Comparison of ENCODE assay signal across 8 cellular contexts in genomic region chr12:15590180-15590826, GRCh38.
DNase-seq lines count a peak whose midpoint lies in the region; ATAC-seq and TF ChIP-seq lines count a peak whose summit lies in the region.

No MANE protein-coding gene starts in this region.

- peak; percentile 73 for TF ChIP-seq CTCF in WERI-Rb-1 (IDR thresholded peaks at IDR 0.05; ENCODE audit: low read depth, low read length)
- TF ChIP-seq CTCF in choroid plexus epithelial cell (conservative IDR thresholded peaks at IDR 0.05; ENCODE audit: low read depth, low read length) = peak; percentile 91

- H3K27me3 ChIP-seq in WERI-Rb-1 (ENCODE audit: insufficient read depth, low read depth, severe bottlenecking) = no peaks in the 10 kb centered on the region

- peak overlapping the region; percentile 24 for H3K4me3 ChIP-seq in WERI-Rb-1 (ENCODE audit: low read depth, low read length)
- peak overlapping the region; percentile 54 for H3K4me3 ChIP-seq in choroid plexus epithelial cell (ENCODE audit: low read depth, low read length)

- peak; percentile 83 for DNase-seq in AG20443 (ENCODE audit: low spot score)
- DNase-seq in NCI-H2196 (lab: John Stamatoyannopoulos, UW; ENCODE audit: unreplicated experiment) = peak; percentile 26
- DNase-seq in WERI-Rb-1 = peak; percentile 87
- DNase-seq in choroid plexus epithelial cell (ENCODE audit: low read depth) = peak; percentile 86
- peak; percentile 78 for DNase-seq in kidney tubule cell (ENCODE audit: low spot score)
- DNase-seq in stimulated activated CD4-positive, alpha-beta T cell treated with anti-CD3 and anti-CD28 coated beads, Interleukin-2, amount 100 ng/mL, for 24 hours = peak; percentile 28 to 46

- no peaks in the 10 kb centered on the region for H3K36me3 ChIP-seq in WERI-Rb-1

- H3K27ac ChIP-seq in WERI-Rb-1 = peak overlapping the region; percentile 59

- peak; percentile 95 for ATAC-seq in GM18909 (IDR thresholded peaks at IDR 0.05; ENCODE audit: poor library complexity, unreplicated experiment)
- ATAC-seq in HG03135 (IDR thresholded peaks at IDR 0.05; ENCODE audit: unreplicated experiment) = peak; percentile 95

- no peaks in the 10 kb centered on the region for H3K9me3 ChIP-seq in WERI-Rb-1 (ENCODE audit: severe bottlenecking)

Comparison
In these comparisons a context has a peak if more than half of its experiments do, and no peak if none do; other contexts are left out.
1. Peak in every context shown above with its lines: DNase-seq, ATAC-seq, H3K4me3 ChIP-seq and H3K27ac ChIP-seq.
2. DNase-seq: peak in every context shown above with its lines; median percentile 87 in WERI-Rb-1; 86 in choroid plexus epithelial cell; 83 in AG20443; 78 in kidney tubule cell; 37 in stimulated activated CD4-positive, alpha-beta T cell treated with anti-CD3 and anti-CD28 coated beads, Interleukin-2, amount 100 ng/mL, for 24 hours; 26 in NCI-H2196.